13 cellular contexts compared by ENCODE assay signal in genomic region chr5:173498871-173499470, GRCh38.
DNase-seq lines count a peak whose midpoint lies in the region; ATAC-seq, FAIRE-seq and TF ChIP-seq lines count a peak whose summit lies in the region.
"Had no signal": no experiment of that assay in that cellular context is flagged by ENCODE, and none has a peak within 500 bp of the region (broad histone marks: within the 10 kb centered on the region; RNA-seq: fewer than 3 reads in every experiment).

No MANE protein-coding gene starts in this region.

- H3K4me1 Mint-ChIP-seq in astrocyte (ENCODE audit: low read depth, unreplicated experiment) (peaks cover 36% of the 10 kb centered on the region), immature natural killer cell (no peaks in the 10 kb centered on the region)

- H3K4me1 ChIP-seq in astrocyte (ENCODE audit: insufficient read depth, low read length) (peaks cover 21% of the 10 kb centered on the region), right atrium auricular region (peaks cover 0 to 39% of the 10 kb centered on the region in 2 donors)
- H3K4me1 ChIP-seq: Peyer's patch had no signal

- H2AFZ ChIP-seq in astrocyte (ENCODE audit: low read depth, low read length) = peak overlapping the region; percentile 38

- no peak for ATAC-seq in GM21717 (IDR thresholded peaks at IDR 0.05; ENCODE audit: unreplicated experiment)

- H3K9me3 Mint-ChIP-seq in astrocyte (ENCODE audit: unreplicated experiment) (no peaks in the 10 kb centered on the region), immature natural killer cell (no peaks in the 10 kb centered on the region)

- H3K9ac ChIP-seq in astrocyte (ENCODE audit: low read length) = peak overlapping the region; percentile 65
- H3K9ac ChIP-seq: BLaER1 treated with 17β-estradiol and CSF1 and Interleukin-3, amounts not matched to agents 10 nM and 100 nM had no signal

- peak; percentile 30 for DNase-seq in GM03348 (ENCODE audit: low spot score)
- peak; percentile 54 for DNase-seq in astrocyte (ENCODE audit: low read depth)
- DNase-seq in right atrium auricular region (ENCODE audit: low spot score) = no peak
- DNase-seq in renal cortical epithelial cell (ENCODE audit: low read depth) = peak; percentile 22
- DNase-seq in immature natural killer cell = no peak
- no peak for DNase-seq in SKM-1 treated with dmso at 0.1 percent for 144 hours (lab: John Stamatoyannopoulos, UW; ENCODE audit: unreplicated experiment)
- DNase-seq in WERI-Rb-1 = no peak
- DNase-seq: activated CD8-positive, alpha-beta memory T cell treated with anti-CD3 and anti-CD28 coated beads, Interleukin-2, amount 50 U/mL, for 48 hours; NCI-H2107; Peyer's patch; posterior cingulate gyrus had no signal

- H3K79me2 ChIP-seq in astrocyte (ENCODE audit: insufficient read depth, low read length) = no peaks in the 10 kb centered on the region

- H3K27me3 Mint-ChIP-seq in astrocyte (ENCODE audit: low read depth, unreplicated experiment) (peaks cover 4% of the 10 kb centered on the region), immature natural killer cell (ENCODE audit: low read depth in 3 of 3) (peaks cover 0 to 8% (median 2%) of the 10 kb centered on the region in 3 donors)

- H3K4me3 Mint-ChIP-seq in astrocyte (ENCODE audit: unreplicated experiment) = peak overlapping the region; percentile 51
- H3K4me3 Mint-ChIP-seq in immature natural killer cell = no peak overlapping the region

- no peaks in the 10 kb centered on the region for H4K20me1 ChIP-seq in astrocyte (ENCODE audit: insufficient read depth, low read length)
- H4K20me1 ChIP-seq: BLaER1 treated with 17β-estradiol and CSF1 and Interleukin-3, amounts not matched to agents 10 nM and 100 nM had no signal

- H3K27ac ChIP-seq in astrocyte (ENCODE audit: low read depth, low read length) = peak overlapping the region; percentile 71
- peak overlapping the region; percentile 81 to 90 for H3K27ac ChIP-seq in right atrium auricular region
- no peak overlapping the region for H3K27ac ChIP-seq in WERI-Rb-1
- H3K27ac ChIP-seq: BLaER1 treated with 17β-estradiol and CSF1 and Interleukin-3, amounts not matched to agents 10 nM and 100 nM had no signal

- H3K36me3 Mint-ChIP-seq in astrocyte (ENCODE audit: low read depth, unreplicated experiment) = no peaks in the 10 kb centered on the region
- no peaks in the 10 kb centered on the region for H3K36me3 Mint-ChIP-seq in immature natural killer cell

- H3K36me3 ChIP-seq in astrocyte (ENCODE audit: insufficient read depth, low read length) (no peaks in the 10 kb centered on the region), right atrium auricular region (no peaks in the 10 kb centered on the region), WERI-Rb-1 (no peaks in the 10 kb centered on the region)
- H3K36me3 ChIP-seq: BLaER1 treated with 17β-estradiol and CSF1 and Interleukin-3, amounts not matched to agents 10 nM and 100 nM; Peyer's patch had no signal

- H3K9me3 ChIP-seq in astrocyte (ENCODE audit: insufficient read depth, low read depth, low read length) = no peaks in the 10 kb centered on the region
- no peaks in the 10 kb centered on the region for H3K9me3 ChIP-seq in right atrium auricular region
- no peaks in the 10 kb centered on the region for H3K9me3 ChIP-seq in WERI-Rb-1 (ENCODE audit: severe bottlenecking)
- H3K9me3 ChIP-seq: BLaER1 treated with 17β-estradiol and CSF1 and Interleukin-3, amounts not matched to agents 10 nM and 100 nM; Peyer's patch had no signal

- FAIRE-seq in astrocyte (lab: Jason Lieb, UNC) = no peak

- H3K27me3 ChIP-seq in astrocyte (ENCODE audit: insufficient read depth, low read length) (no peaks in the 10 kb centered on the region), right atrium auricular region (no peaks in the 10 kb centered on the region), WERI-Rb-1 (ENCODE audit: insufficient read depth, low read depth, severe bottlenecking) (peaks cover 95% of the 10 kb centered on the region)
- H3K27me3 ChIP-seq: BLaER1 treated with 17β-estradiol and CSF1 and Interleukin-3, amounts not matched to agents 10 nM and 100 nM; Peyer's patch had no signal

- peak overlapping the region; percentile 69 for H3K4me2 ChIP-seq in astrocyte (ENCODE audit: low read length)
- H3K4me2 ChIP-seq: BLaER1 treated with 17β-estradiol and CSF1 and Interleukin-3, amounts not matched to agents 10 nM and 100 nM had no signal

- TF ChIP-seq CTCF in astrocyte (IDR thresholded peaks at IDR 0.05; ENCODE audit: insufficient read depth, low read depth, low read length) (no peak), right atrium auricular region (IDR thresholded peaks at IDR 0.05) (no peak), WERI-Rb-1 (IDR thresholded peaks at IDR 0.05; ENCODE audit: low read depth, low read length) (no peak)

- peak overlapping the region; percentile 16 for H3K4me3 ChIP-seq in astrocyte (ENCODE audit: insufficient read depth, low read depth, low read length)
- H3K4me3 ChIP-seq in right atrium auricular region = peak overlapping the region in 1 of 2 donors; percentile 2
- H3K4me3 ChIP-seq in WERI-Rb-1 (ENCODE audit: low read depth, low read length) = no peak overlapping the region
- H3K4me3 ChIP-seq: BLaER1 treated with 17β-estradiol and CSF1 and Interleukin-3, amounts not matched to agents 10 nM and 100 nM; Peyer's patch had no signal

- H3K27ac Mint-ChIP-seq in astrocyte (ENCODE audit: unreplicated experiment) (peak overlapping the region; percentile 99), immature natural killer cell (no peak overlapping the region)

Comparison
In these comparisons a context has a peak if more than half of its experiments do, and no peak if none do; other contexts are left out.
1. DNase-seq: peak in GM03348 (single experiment), astrocyte (single experiment) and renal cortical epithelial cell (single experiment); none in right atrium auricular region (single experiment), immature natural killer cell (0 of 3), SKM-1 treated with dmso at 0.1 percent for 144 hours (single experiment) and WERI-Rb-1 (single experiment).